In the genomic region with DNA sequence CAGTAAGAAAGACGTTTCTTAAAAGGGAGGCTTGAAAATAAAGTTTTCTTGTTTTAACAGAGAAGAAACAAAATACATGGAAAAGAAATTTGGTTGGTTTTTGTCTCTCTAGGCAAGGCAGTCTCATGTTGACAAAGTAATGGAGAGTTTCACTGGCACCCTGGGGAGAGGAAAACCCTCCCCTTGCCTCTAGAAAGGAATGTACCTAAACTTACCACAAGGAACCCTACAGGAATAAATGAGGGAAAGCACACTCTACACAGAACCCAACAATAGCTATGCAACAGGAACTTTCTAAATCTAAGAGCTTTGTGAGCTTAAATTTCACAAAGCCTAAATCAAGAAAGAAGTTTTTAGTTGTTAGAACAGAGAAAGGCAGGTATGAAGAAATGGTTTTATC, we compare ENCODE assay signal across 19 cellular contexts. TPM values are rescaled to one million over a fixed set of nuclear protein-coding genes. Genes with fewer than 3 reads are reported as not detected.
DNase-seq lines count a peak whose midpoint lies in the region; ATAC-seq and TF ChIP-seq lines count a peak whose summit lies in the region.
"Had no signal": no experiment of that assay in that cellular context is flagged by ENCODE, and none has a peak within 500 bp of the region (broad histone marks: within the 10 kb centered on the region; RNA-seq: fewer than 3 reads in every experiment).

No MANE protein-coding gene starts in this region.

- H3K4me1 ChIP-seq in HUES6 (ENCODE audit: control insufficient read depth, insufficient read depth, low read length): peaks cover 56% of the 10 kb centered on the region
- H3K4me1 ChIP-seq in BE2C: no peaks in the 10 kb centered on the region
- H3K4me1 ChIP-seq: breast epithelium, upper lobe of left lung had no signal

- H3K9me3 ChIP-seq in HUES6 (ENCODE audit: control insufficient read depth, insufficient read depth, low read depth, low read length): no peaks in the 10 kb centered on the region
- H3K9me3 ChIP-seq in BE2C: no peaks in the 10 kb centered on the region
- H3K9me3 ChIP-seq: breast epithelium, heart right ventricle, upper lobe of left lung had no signal

- DNase-seq in A172 (ENCODE audit: low spot score) (peak; percentile 34), choroid plexus epithelial cell (ENCODE audit: low read depth) (peak; percentile 89), iris pigment epithelial cell (ENCODE audit: low read depth) (peak; percentile 14), BE2C (no peak), GM13977 (ENCODE audit: low spot score) (no peak)
- DNase-seq: activated CD4-positive, alpha-beta T cell treated with anti-CD3 and anti-CD28 coated beads for 4 hours; CD4-positive, alpha-beta memory T cell; effector CD8-positive, alpha-beta T cell; heart right ventricle; posterior cingulate gyrus; T-helper 9 cell; upper lobe of left lung had no signal

- no peak for ATAC-seq in HG02759 (IDR thresholded peaks at IDR 0.05; ENCODE audit: unreplicated experiment)
- no peak for ATAC-seq in GM19324 (IDR thresholded peaks at IDR 0.05; ENCODE audit: low FRiP score, unreplicated experiment)
- ATAC-seq: left lobe of liver; stimulated activated memory B cell treated with anti-CD40 and anti-IgM and Interleukin-4, amounts not matched to agents 10 μg/mL and 1 μg/mL and 100 μg/mL, for 72 hours had no signal

- H3K4me3 ChIP-seq in HUES6 (ENCODE audit: low read depth, low read length) (peak overlapping the region; percentile 28), choroid plexus epithelial cell (ENCODE audit: low read depth, low read length) (no peak overlapping the region), BE2C (ENCODE audit: low read depth, low read length) (no peak overlapping the region)
- H3K4me3 ChIP-seq: breast epithelium, heart right ventricle, smooth muscle cell, upper lobe of left lung had no signal

- in situ Hi-C loops in GM13977 (cut with MboI; ENCODE audit: low pct_unique_long_range_greater_than_20kb, low sequenced_read_pairs, unreplicated experiment): no loop called here

- H3K36me3 ChIP-seq in HUES6 (ENCODE audit: control insufficient read depth, insufficient read depth, low read length): no peaks in the 10 kb centered on the region
- no peaks in the 10 kb centered on the region for H3K36me3 ChIP-seq in BE2C
- H3K36me3 ChIP-seq: breast epithelium, heart right ventricle, upper lobe of left lung had no signal

- TF ChIP-seq CTCF in choroid plexus epithelial cell (conservative IDR thresholded peaks at IDR 0.05; ENCODE audit: low read depth, low read length) (no peak), BE2C (IDR thresholded peaks at IDR 0.05; ENCODE audit: low read depth, low read length) (no peak), GM13977 (IDR thresholded peaks at IDR 0.05; ENCODE audit: extremely low read depth, insufficient read depth, missing control alignments) (no peak)

- H3K27me3 ChIP-seq in HUES6 (ENCODE audit: control insufficient read depth, insufficient read depth, low read length): no peaks in the 10 kb centered on the region
- no peaks in the 10 kb centered on the region for H3K27me3 ChIP-seq in BE2C
- H3K27me3 ChIP-seq: breast epithelium, heart right ventricle, upper lobe of left lung had no signal

- H3K9ac ChIP-seq in HUES6 (ENCODE audit: low read length): no peak overlapping the region

- peak overlapping the region; percentile 61 for H3K27ac ChIP-seq in HUES6 (ENCODE audit: low read depth, low read length)
- H3K27ac ChIP-seq: upper lobe of left lung had no signal

RNA-seq across cellular contexts. Expression of a gene that starts 37.0 kb away (rescaled TPM):
- total RNA-seq in A172 (2014; rRNA removed; shearing (Covaris generic)): 2.0 and 2.2 TPM in 2 replicates
- 0.15 TPM for polyA plus RNA-seq in BE2C (2012; ENCODE audit: insufficient read depth, insufficient read length, low read depth)
- total RNA-seq: CD4-positive, alpha-beta memory T cell had no signal
- polyA plus RNA-seq: CD4-positive, alpha-beta memory T cell had no signal

Comparison
In these comparisons a context has a peak if more than half of its experiments do, and no peak if none do; other contexts are left out.
1. DNase-seq: peak in A172 (single experiment), choroid plexus epithelial cell (single experiment) and iris pigment epithelial cell (single experiment); none in BE2C (single experiment) and GM13977 (single experiment).